Comparison of ENCODE assay signal across 17 cellular contexts in the genomic region with DNA sequence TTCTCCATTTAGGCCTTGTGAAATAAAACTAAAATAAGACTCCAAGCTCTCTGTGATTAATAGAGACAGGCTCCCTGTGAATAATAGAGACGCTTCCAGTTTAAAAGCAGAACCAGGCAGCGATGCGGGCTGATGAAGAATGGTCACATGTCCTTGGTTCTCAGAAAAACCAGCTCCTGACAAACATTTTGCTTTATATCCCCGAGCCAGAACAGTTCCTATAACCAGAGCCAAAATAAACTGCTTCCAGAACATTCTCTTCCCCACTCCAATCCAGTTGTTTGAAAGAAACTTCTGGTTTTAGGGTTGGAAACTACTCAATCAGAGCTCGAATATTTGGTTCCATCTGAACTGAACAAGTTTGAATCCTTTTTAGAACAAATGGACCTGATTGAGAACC.
DNase-seq lines count a peak whose midpoint lies in the region; ATAC-seq, FAIRE-seq and TF ChIP-seq lines count a peak whose summit lies in the region.
"Had no signal": no experiment of that assay in that cellular context is flagged by ENCODE, and none has a peak within 500 bp of the region (broad histone marks: within the 10 kb centered on the region; RNA-seq: fewer than 3 reads in every experiment).

No MANE protein-coding gene starts in this region.

- H3K36me3 ChIP-seq in testis (ENCODE audit: low read depth, missing control alignments) (no peaks in the 10 kb centered on the region), HepG2 (replicated peaks in 1 of 2; ENCODE audit: control insufficient read depth in 1 of 2, insufficient read depth in 2 of 2, low read length in 2 of 2) (no peaks in the 10 kb centered on the region)

- H3K4me1 ChIP-seq in testis (no peaks in the 10 kb centered on the region), HepG2 (ENCODE audit: insufficient read depth, low read length) (no peaks in the 10 kb centered on the region)

- ATAC-seq in HepG2 = no peak
- no peak for ATAC-seq in HG03460 (IDR thresholded peaks at IDR 0.05; ENCODE audit: unreplicated experiment)
- ATAC-seq in GM21737 (IDR thresholded peaks at IDR 0.05; ENCODE audit: unreplicated experiment) = no peak

- in situ Hi-C loops in HepG2 (cut with HindIII; ENCODE audit: extremely low pct_ligation_motif_present, low pct_unique_long_range_greater_than_20kb) = no loop called here

- no peak for TF ChIP-seq EP300 in HepG2 (IDR thresholded peaks at IDR 0.05; ENCODE audit: low read depth in 2 of 2, low read length in 2 of 2)
- TF ChIP-seq EP300 in HepG2 (CRISPR knock-in tag; IDR thresholded peaks at IDR 0.05; ENCODE audit: borderline replicate concordance) = no peak

- H3K4me3 ChIP-seq in dorsolateral prefrontal cortex = peak overlapping the region in 13 of 59 donors; percentile 2 to 31 (median 13)
- H3K4me3 ChIP-seq in testis = no peak overlapping the region
- H3K4me3 ChIP-seq in HepG2 (replicated peaks in 1 of 3; ENCODE audit: insufficient read depth in 1 of 3, low read depth in 2 of 3, low read length in 3 of 3) = no peak overlapping the region

- no peak for FAIRE-seq in HepG2 (lab: Jason Lieb, UNC)

- TF ChIP-seq RAD21 in HepG2 (CRISPR knock-in tag; IDR thresholded peaks at IDR 0.05) = no peak

- 32 to 40% methylated on average over 5 of the region's 5 CpGs for WGBS in testis, 2 donors
- 14% methylated on average over 5 of the region's 5 CpGs for WGBS in HepG2 (ENCODE audit: low lambda C conversion rate)

- no peak overlapping the region for H3K4me2 ChIP-seq in HepG2 (ENCODE audit: low read depth, low read length)

- H3K27ac ChIP-seq in dorsolateral prefrontal cortex = peak overlapping the region in 42 of 59 donors; percentile 6 to 86 (median 56)
- peak overlapping the region; percentile 22 to 55 for H3K27ac ChIP-seq in testis
- no peak overlapping the region for H3K27ac ChIP-seq in HepG2 (ENCODE audit: extremely low read length, insufficient read depth, low read length)
- H3K27ac ChIP-seq: HL-60 had no signal

- CTCF ChIA-PET in HepG2 (lab: Yijun Ruan, JAX; ENCODE audit: low intra/inter-chr PET ratio, low total read pairs) = no interaction called here

- no peak overlapping the region for H2AFZ ChIP-seq in HepG2 (ENCODE audit: low read length)

- H4K20me1 ChIP-seq in HepG2 (ENCODE audit: insufficient read depth, low read length) = no peaks in the 10 kb centered on the region; the same call in 1 of the 2 replicates

- H3K79me2 ChIP-seq in HepG2 (ENCODE audit: insufficient read depth, low read length) = no peaks in the 10 kb centered on the region

- intact Hi-C loops in dorsolateral prefrontal cortex (cut with DNase I) = no loop called here
- intact Hi-C loops in testis (cut with DNase I; ENCODE audit: low total_unique reads) = no loop called here
- intact Hi-C loops in HepG2 (cut with micrococcal nuclease; ENCODE audit: unreplicated experiment) = no loop called here

- DNase-seq in MV-4-11 (lab: John Stamatoyannopoulos, UW) (peak; percentile 71), dorsolateral prefrontal cortex (no peak), medulla oblongata (ENCODE audit: extremely low spot score) (peak; percentile 78), testis (peak; percentile 41), HepG2 (ENCODE audit: low spot score) (no peak)
- no peak for DNase-seq in stimulated activated CD4-positive, alpha-beta T cell treated with anti-CD3 and anti-CD28 coated beads, Interleukin-4, amount 100 ng/mL, for 1 hour
- DNase-seq: activated naive CD4-positive, alpha-beta T cell treated with anti-CD3 and anti-CD28 coated beads, Interleukin-2, amount 10 ng/mL, durations not matched to agents 7 days and 5 days; CD4-positive, alpha-beta memory T cell; cerebellar nuclear complex; Kasumi-1; NCI-H2081; NCI-H82; SIG-M5; stimulated activated CD4-positive, alpha-beta T cell treated with anti-CD3 and anti-CD28 coated beads, Interleukin-1b, Interleukin-23, amount 100 ng/mL, for 48 hours had no signal

- TF ChIP-seq CTCF in dorsolateral prefrontal cortex (IDR thresholded peaks at IDR 0.05 in 54 of 56, conservative IDR thresholded peaks at IDR 0.05 in 2 of 56; ENCODE audit: low read depth in 1 of 56, partially characterized antibody in 56 of 56) (peak in 1 of 56 donors; percentile 15), testis (IDR thresholded peaks at IDR 0.05) (no peak), HepG2 (CRISPR knock-in tag; IDR thresholded peaks at IDR 0.05) (no peak)

- H3K9me3 ChIP-seq in testis (no peaks in the 10 kb centered on the region), HepG2 (ENCODE audit: low read length) (no peaks in the 10 kb centered on the region)

- H3K27me3 ChIP-seq in dorsolateral prefrontal cortex = no peaks in the 10 kb centered on the region
- no peaks in the 10 kb centered on the region for H3K27me3 ChIP-seq in testis
- peaks cover 0 to 14% of the 10 kb centered on the region in 2 experiments; a peak in 2 of 5 replicates for H3K27me3 ChIP-seq in HepG2 (ENCODE audit: control insufficient read depth in 1 of 2, insufficient read depth in 2 of 2, low read length in 2 of 2)

- BruUV-seq in HepG2 (replicated peaks; lab: Mats Ljungman, UMichigan) = no TSS peak

- POLR2A ChIA-PET in HepG2 (lab: Yijun Ruan, JAX) = no interaction called here

- no peak overlapping the region for H3K9ac ChIP-seq in HepG2 (ENCODE audit: insufficient read depth, low read depth, low read length)

- TF ChIP-seq POLR2A in testis (IDR thresholded peaks at IDR 0.05) (no peak), HepG2 (IDR thresholded peaks at IDR 0.05; ENCODE audit: insufficient read depth in 1 of 2, low read depth in 2 of 2, low read length in 2 of 2) (no peak)

TF ChIP-seq in HepG2, 621 proteins besides CTCF, POLR2A, EP300 and RAD21:
- TF ChIP-seq ZNF101 (CRISPR knock-in tag; IDR thresholded peaks at IDR 0.05; ENCODE audit: borderline replicate concordance, low read depth) (no peak), MAF1 (CRISPR knock-in tag; IDR thresholded peaks at IDR 0.05; ENCODE audit: borderline replicate concordance) (no peak), PLRG1 (conservative IDR thresholded peaks at IDR 0.05) (no peak), ZNF670 (CRISPR knock-in tag; IDR thresholded peaks at IDR 0.05; ENCODE audit: borderline replicate concordance) (no peak), ZFP36 (IDR thresholded peaks at IDR 0.05; ENCODE audit: borderline replicate concordance, low read depth, low read length, partially characterized antibody) (no peak), ZNF432 (CRISPR knock-in tag; IDR thresholded peaks at IDR 0.05; ENCODE audit: borderline replicate concordance) (no peak), ZSCAN25 (CRISPR knock-in tag; IDR thresholded peaks at IDR 0.05) (no peak)
- TF ChIP-seq, protein P1, sequence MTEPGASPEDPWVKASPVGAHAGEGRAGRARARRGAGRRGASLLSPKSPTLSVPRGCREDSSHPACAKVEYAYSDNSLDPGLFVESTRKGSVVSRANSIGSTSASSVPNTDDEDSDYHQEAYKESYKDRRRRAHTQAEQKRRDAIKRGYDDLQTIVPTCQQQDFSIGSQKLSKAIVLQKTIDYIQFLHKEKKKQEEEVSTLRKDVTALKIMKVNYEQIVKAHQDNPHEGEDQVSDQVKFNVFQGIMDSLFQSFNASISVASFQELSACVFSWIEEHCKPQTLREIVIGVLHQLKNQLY (CRISPR knock-in tag; IDR thresholded peaks at IDR 0.05) = no peak
- TF ChIP-seq, protein P2, sequence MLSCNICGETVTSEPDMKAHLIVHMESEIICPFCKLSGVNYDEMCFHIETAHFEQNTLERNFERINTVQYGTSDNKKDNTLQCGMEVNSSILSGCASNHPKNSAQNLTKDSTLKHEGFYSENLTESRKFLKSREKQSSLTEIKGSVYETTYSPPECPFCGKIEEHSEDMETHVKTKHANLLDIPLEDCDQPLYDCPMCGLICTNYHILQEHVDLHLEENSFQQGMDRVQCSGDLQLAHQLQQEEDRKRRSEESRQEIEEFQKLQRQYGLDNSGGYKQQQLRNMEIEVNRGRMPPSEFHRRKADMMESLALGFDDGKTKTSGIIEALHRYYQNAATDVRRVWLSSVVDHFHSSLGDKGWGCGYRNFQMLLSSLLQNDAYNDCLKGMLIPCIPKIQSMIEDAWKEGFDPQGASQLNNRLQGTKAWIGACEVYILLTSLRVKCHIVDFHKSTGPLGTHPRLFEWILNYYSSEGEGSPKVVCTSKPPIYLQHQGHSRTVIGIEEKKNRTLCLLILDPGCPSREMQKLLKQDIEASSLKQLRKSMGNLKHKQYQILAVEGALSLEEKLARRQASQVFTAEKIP (CRISPR knock-in tag; IDR thresholded peaks at IDR 0.05; ENCODE audit: borderline replicate concordance) = no peak

Comparison
In these comparisons a context has a peak if more than half of its experiments do, and no peak if none do; other contexts are left out.
1. DNase-seq: peak in MV-4-11 (single experiment), medulla oblongata (single experiment) and testis (single experiment); none in dorsolateral prefrontal cortex (0 of 10), stimulated activated CD4-positive, alpha-beta T cell treated with anti-CD3 and anti-CD28 coated beads, Interleukin-4, amount 100 ng/mL, for 1 hour (single experiment) and HepG2 (single experiment).